In the genomic region with DNA sequence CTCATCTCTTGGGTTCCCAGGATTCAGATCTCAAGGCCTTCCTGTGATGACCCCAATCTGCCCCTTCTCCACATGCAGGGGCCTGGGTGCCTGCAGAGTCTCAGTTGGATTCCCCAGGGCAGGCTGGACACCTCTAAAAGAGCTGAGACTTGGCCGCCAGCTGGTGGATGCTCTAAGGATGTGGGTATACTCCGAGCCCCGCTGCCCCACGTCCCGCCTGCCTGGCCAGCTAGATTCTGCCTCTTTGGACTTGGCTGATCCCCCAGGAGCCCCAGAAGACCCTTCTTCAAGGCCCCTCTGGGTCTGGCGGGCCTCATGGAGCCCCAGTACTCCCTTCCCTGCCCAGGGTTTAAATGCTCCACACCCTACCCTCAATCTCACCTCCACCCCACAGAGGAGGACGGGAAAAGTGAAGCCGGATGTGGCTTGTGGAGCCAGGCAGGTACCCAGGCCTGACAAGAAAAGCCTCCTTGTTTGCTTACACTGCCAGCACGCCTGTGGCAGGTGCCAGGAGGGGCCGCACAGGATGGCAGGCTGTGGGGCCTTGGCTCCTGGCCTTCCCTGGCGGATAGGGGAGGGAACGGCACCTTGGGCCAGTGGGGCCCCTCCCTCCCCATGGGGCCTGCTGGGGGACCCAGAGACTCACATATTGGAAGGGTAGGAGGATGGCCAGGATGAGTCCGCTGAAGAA, we compare ENCODE assay signal across 19 cellular contexts. TPM values are rescaled to one million over a fixed set of nuclear protein-coding genes. Genes with fewer than 3 reads are reported as not detected.
DNase-seq lines count a peak whose midpoint lies in the region; ATAC-seq, FAIRE-seq and TF ChIP-seq lines count a peak whose summit lies in the region.
"Had no signal": no experiment of that assay in that cellular context is flagged by ENCODE, and none has a peak within 500 bp of the region (broad histone marks: within the 10 kb centered on the region; RNA-seq: fewer than 3 reads in every experiment).

No MANE protein-coding gene starts in this region.

- FAIRE-seq in GM19239 (lab: Jason Lieb, UNC), result no peak

- peak in 2 of 3 experiments; percentile 29 to 33 for DNase-seq in NCI-H1417 (lab: John Stamatoyannopoulos, UW)
- no peak for DNase-seq in NCI-H1417 treated with DMSO at 0.1 percent for 48 hours (lab: John Stamatoyannopoulos, UW)
- DNase-seq in NCI-H2107 (lab: John Stamatoyannopoulos, UW), result peak; percentile 36
- DNase-seq in body of pancreas, result peak in 3 of 4 donors; percentile 32 to 43 (median 40)
- peak; percentile 57 for DNase-seq in sigmoid colon
- no peak for DNase-seq in dorsolateral prefrontal cortex
- no peak for DNase-seq in CD1c-positive myeloid dendritic cell (ENCODE audit: extremely low spot score)
- DNase-seq in GM19239 (ENCODE audit: insufficient read length, low spot score), result no peak
- DNase-seq: 8988T; activated CD4-positive, alpha-beta T cell treated with anti-CD3 and anti-CD28 coated beads, Interleukin-2, amount 50 U/mL, for 4 hours; activated T-cell treated with anti-CD3 and anti-CD28 coated beads, Interleukin-2, amount 50 U/mL, for 48 hours; central memory CD4-positive, alpha-beta T cell; hypothalamus; NCI-H1436 treated with DMSO at 0.1 percent for 48 hours; NCI-H526 treated with DMSO at 0.1 percent for 48 hours; occipital lobe had no signal

- H3K9me3 ChIP-seq in body of pancreas (no peaks in the 10 kb centered on the region), sigmoid colon (no peaks in the 10 kb centered on the region)
- H3K9me3 ChIP-seq: tibial nerve had no signal

- TF ChIP-seq POLR2A in body of pancreas (IDR thresholded peaks at IDR 0.05) (no peak), sigmoid colon (IDR thresholded peaks at IDR 0.05) (no peak)

- H3K27me3 ChIP-seq in body of pancreas, result no peaks in the 10 kb centered on the region
- peaks cover 0 to 4% (median 0%) of the 10 kb centered on the region in 3 donors for H3K27me3 ChIP-seq in sigmoid colon
- no peaks in the 10 kb centered on the region for H3K27me3 ChIP-seq in dorsolateral prefrontal cortex
- H3K27me3 ChIP-seq: tibial nerve had no signal

- peaks cover 13% of the 10 kb centered on the region for H3K4me1 ChIP-seq in body of pancreas
- H3K4me1 ChIP-seq in sigmoid colon, result no peaks in the 10 kb centered on the region
- H3K4me1 ChIP-seq: tibial nerve had no signal

- H3K36me3 ChIP-seq in body of pancreas (replicated peaks in 1 of 2; ENCODE audit: insufficient read depth in 1 of 2, low read depth in 2 of 2) (no peaks in the 10 kb centered on the region), sigmoid colon (no peaks in the 10 kb centered on the region)
- H3K36me3 ChIP-seq: tibial nerve had no signal

- WGBS in body of pancreas, 2 donors, result 70 to 73% methylated on average over 9 to 13 of the region's 13 CpGs
- 48 to 78% methylated on average over 13 of the region's 13 CpGs for WGBS in sigmoid colon, 2 donors

- intact Hi-C loops in body of pancreas (cut with DNase I), result no loop called here
- intact Hi-C loops in sigmoid colon (cut with DNase I), result no loop called here
- intact Hi-C loops in dorsolateral prefrontal cortex (cut with DNase I), result no loop called here

- no peak for TF ChIP-seq EP300 in sigmoid colon (IDR thresholded peaks at IDR 0.05)

- peak overlapping the region in 2 of 4 donors; percentile 18 to 45 for H3K27ac ChIP-seq in body of pancreas
- no peak overlapping the region for H3K27ac ChIP-seq in sigmoid colon
- H3K27ac ChIP-seq in dorsolateral prefrontal cortex, result peak overlapping the region in 23 of 59 donors; percentile 4 to 68 (median 37)
- H3K27ac ChIP-seq: KMS-11, tibial nerve had no signal

- H3K4me3 ChIP-seq in body of pancreas (no peak overlapping the region), sigmoid colon (no peak overlapping the region), dorsolateral prefrontal cortex (no peak overlapping the region)
- H3K4me3 ChIP-seq: tibial nerve had no signal

- peak in 2 of 7 experiments; percentile 6 to 11 for TF ChIP-seq CTCF in body of pancreas (IDR thresholded peaks at IDR 0.05)
- TF ChIP-seq CTCF in sigmoid colon (IDR thresholded peaks at IDR 0.05), result no peak
- no peak for TF ChIP-seq CTCF in dorsolateral prefrontal cortex (IDR thresholded peaks at IDR 0.05 in 54 of 56, conservative IDR thresholded peaks at IDR 0.05 in 2 of 56; ENCODE audit: low read depth in 1 of 56, partially characterized antibody in 56 of 56)

- ATAC-seq in body of pancreas, result peak; percentile 62

RNA-seq across cellular contexts. Expression of a gene that starts 15.1 kb away (rescaled TPM):
- total RNA-seq in body of pancreas (1 to 10 TPM; 1.0 to 4.9 TPM), sigmoid colon (10 to 100 TPM in 1 of 4 donors, 1 to 10 TPM in 3; 5.8 to 12.8 (median 7.5) TPM), dorsolateral prefrontal cortex (1,000 to 10,000 TPM in 2 of 120 experiments, 100 to 1,000 TPM in 118; 390 to 1,056 (median 722) TPM)
- polyA plus RNA-seq in sigmoid colon, result 1 to 10 TPM in 2 of 3 donors, not detected in 1; 1.2 to 5.6 TPM
- polyA plus RNA-seq: CD14-positive monocyte had no signal

RNA-seq across cellular contexts. Expression of a gene that starts 45.7 kb away (rescaled TPM):
- total RNA-seq in body of pancreas (1 to 10 TPM; 1.3 to 3.6 TPM), sigmoid colon (1 to 10 TPM; 2.7 to 5.4 (median 3.9) TPM), dorsolateral prefrontal cortex (1 to 10 TPM; 2.4 to 8.0 (median 4.3) TPM)
- 1 to 10 TPM; 1.8 to 3.7 (median 2.1) TPM for polyA plus RNA-seq in sigmoid colon

Comparison
In these comparisons a context has a peak if more than half of its experiments do, and no peak if none do; other contexts are left out.
1. DNase-seq: peak in NCI-H1417 (2 of 3), NCI-H2107 (single experiment), body of pancreas (3 of 4) and sigmoid colon (single experiment); none in NCI-H1417 treated with DMSO at 0.1 percent for 48 hours (single experiment), dorsolateral prefrontal cortex (0 of 10), CD1c-positive myeloid dendritic cell (single experiment) and GM19239 (single experiment).
2. RNA of a gene that starts 15.1 kb away (total RNA-seq): 390 to 1,056 TPM in dorsolateral prefrontal cortex; 5.8 to 12.8 TPM in sigmoid colon and 1.0 to 4.9 TPM in body of pancreas; every median in the first group is over 10 times any median in the second.